Comparison of ENCODE assay signal across 1 cellular context in the genomic region with DNA sequence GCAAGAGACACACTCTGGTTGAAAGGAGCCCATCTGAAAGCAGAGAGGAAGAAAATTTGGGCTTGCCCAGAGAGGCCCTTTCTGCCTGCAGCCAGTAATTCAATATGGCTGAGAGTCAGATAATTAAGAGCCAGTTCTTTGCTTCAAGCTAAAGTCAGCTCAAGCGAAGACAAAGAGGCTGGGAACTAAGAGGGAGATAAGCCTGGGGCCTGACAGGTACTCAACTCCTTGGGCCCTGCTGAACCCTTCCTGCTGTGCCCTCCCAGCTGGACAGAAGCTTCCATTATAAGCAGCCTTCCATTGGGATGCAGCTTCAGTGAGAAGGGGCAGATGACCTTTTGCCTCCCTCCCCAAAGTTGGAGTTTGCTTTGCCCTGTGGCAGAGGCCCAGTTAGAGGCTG.
TF ChIP-seq lines count a peak whose summit lies in the region.

No MANE protein-coding gene starts in this region.

TF ChIP-seq in HepG2, 621 proteins besides CTCF, POLR2A, EP300 and RAD21:
- TF ChIP-seq HNF1A (IDR thresholded peaks at IDR 0.05; ENCODE audit: low read depth) (no peak), HNF1A (CRISPR knock-in tag; IDR thresholded peaks at IDR 0.05; ENCODE audit: borderline replicate concordance) (no peak), RFXAP (CRISPR knock-in tag; IDR thresholded peaks at IDR 0.05; ENCODE audit: borderline replicate concordance) (0 out of 2 replicates have a peak, but pooled peaks have one; percentile 24), MATR3 (CRISPR knock-in tag; IDR thresholded peaks at IDR 0.05) (no peak)
